Comparison of ENCODE assay signal across 26 cellular contexts in the genomic region with DNA sequence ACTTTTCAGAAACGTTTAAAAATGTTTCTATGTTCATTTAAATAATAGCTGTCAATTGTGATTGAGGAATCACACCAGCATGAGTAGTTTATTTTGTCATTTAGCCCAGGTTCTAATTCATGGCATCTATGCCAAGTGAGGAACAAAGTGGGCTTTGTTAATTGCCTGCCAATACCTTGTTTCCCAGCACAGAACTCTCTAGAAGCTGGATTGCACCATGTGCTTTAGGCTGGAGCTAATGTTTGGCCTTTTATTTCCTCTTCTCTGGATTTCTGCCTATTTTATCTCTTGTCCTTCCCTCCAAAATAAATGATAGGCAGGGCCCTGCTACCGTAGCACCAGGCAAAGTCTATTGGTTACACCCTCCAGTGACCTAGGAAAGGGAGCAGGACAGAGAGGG.
"Had no signal": no experiment of that assay in that cellular context is flagged by ENCODE, and none has a peak within 500 bp of the region (broad histone marks: within the 10 kb centered on the region; RNA-seq: fewer than 3 reads in every experiment).

No MANE protein-coding gene starts in this region.

- H3K27ac ChIP-seq: Peyer's patch, RWPE1, SJCRH30 had no signal

- H3K4me1 Mint-ChIP-seq: activated CD4-positive, alpha-beta T cell treated with anti-CD3 and anti-CD28 coated beads, Interleukin-2, amount 10 ng/mL, durations not matched to agents 24 days and 14 days; activated CD8-positive, alpha-beta memory T cell treated with anti-CD3 and anti-CD28 coated beads, Interleukin-2, amount 10 ng/mL, durations not matched to agents 7 days and 5 days had no signal

- ATAC-seq: activated CD8-positive, alpha-beta memory T cell treated with anti-CD3 and anti-CD28 coated beads, Interleukin-2, amount 10 ng/mL, durations not matched to agents 7 days and 5 days; SK-N-SH treated with all-trans-retinoic acid at 6 μM for 48 hours; WTC11 had no signal

- DNase-seq: activated CD4-positive, alpha-beta T cell treated with anti-CD3 and anti-CD28 coated beads for 1 hour; activated CD4-positive, alpha-beta T cell treated with anti-CD3 and anti-CD28 coated beads, Interleukin-2, amount 10 ng/mL, durations not matched to agents 24 days and 14 days; activated CD4-positive, alpha-beta T cell treated with anti-CD3 and anti-CD28 coated beads, Interleukin-2, amount 50 U/mL, for 48 hours; activated CD8-positive, alpha-beta memory T cell treated with anti-CD3 and anti-CD28 coated beads, Interleukin-2, amount 10 ng/mL, durations not matched to agents 7 days and 5 days; activated effector memory CD4-positive, alpha-beta T cell treated with anti-CD3 and anti-CD28 coated beads, Interleukin-2, amount 50 U/mL, for 16 hours; activated naive CD4-positive, alpha-beta T cell treated with anti-CD3 and anti-CD28 coated beads for 36 hours; activated T-cell treated with anti-CD3 and anti-CD28 coated beads, Interleukin-2, amount 50 U/mL, for 24 hours; cerebellar nuclear complex; KG1; NCI-H1048; NCI-H146; NCI-H187 treated with DMSO at 0.1 percent for 48 hours; NCI-H2081 treated with DMSO at 0.1 percent for 48 hours; NCI-H446; NCI-H524; NCI-H748 treated with DMSO at 0.1 percent for 48 hours; Peyer's patch; Right ventricle myocardium superior; SJCRH30; SW 1271; T-helper 9 cell had no signal

- H3K9me3 Mint-ChIP-seq: activated naive CD4-positive, alpha-beta T cell treated with anti-CD3 and anti-CD28 coated beads for 36 hours; activated T-cell treated with anti-CD3 and anti-CD28 coated beads, Interleukin-2, amount 50 U/mL, for 24 hours; T-helper 1 cell treated with Interleukin-12 subunit alpha and Interleukin-12 subunit beta and Interleukin-4 antibody, amounts not matched to agents 30 μg/mL and 1 μg/mL, for 36 hours had no signal

- H3K27ac Mint-ChIP-seq: activated CD4-positive, alpha-beta T cell treated with anti-CD3 and anti-CD28 coated beads, Interleukin-2, amount 10 ng/mL, durations not matched to agents 24 days and 14 days; activated CD8-positive, alpha-beta memory T cell treated with anti-CD3 and anti-CD28 coated beads, Interleukin-2, amount 10 ng/mL, durations not matched to agents 7 days and 5 days; activated naive CD4-positive, alpha-beta T cell treated with anti-CD3 and anti-CD28 coated beads for 36 hours; activated naive CD8-positive, alpha-beta T cell; activated T-cell treated with anti-CD3 and anti-CD28 coated beads, Interleukin-2, amount 50 U/mL, for 24 hours; T-helper 1 cell treated with Interleukin-12 subunit alpha and Interleukin-12 subunit beta and Interleukin-4 antibody, amounts not matched to agents 30 μg/mL and 1 μg/mL, for 36 hours; WTC11 had no signal

- H3K27me3 Mint-ChIP-seq: activated naive CD8-positive, alpha-beta T cell; activated T-cell treated with anti-CD3 and anti-CD28 coated beads, Interleukin-2, amount 50 U/mL, for 24 hours had no signal

- H3K4me3 ChIP-seq: Peyer's patch, SJCRH30 had no signal

- H3K27me3 ChIP-seq: Peyer's patch, SJCRH30 had no signal

- H3K36me3 ChIP-seq: Peyer's patch, SJCRH30 had no signal

- H3K4me1 ChIP-seq: Peyer's patch had no signal

- H3K36me3 Mint-ChIP-seq: activated CD8-positive, alpha-beta memory T cell treated with anti-CD3 and anti-CD28 coated beads, Interleukin-2, amount 10 ng/mL, durations not matched to agents 7 days and 5 days; activated naive CD8-positive, alpha-beta T cell had no signal

- H3K9me3 ChIP-seq: Peyer's patch, SJCRH30 had no signal

- H3K4me3 Mint-ChIP-seq: activated CD4-positive, alpha-beta T cell treated with anti-CD3 and anti-CD28 coated beads, Interleukin-2, amount 10 ng/mL, durations not matched to agents 24 days and 14 days; activated CD8-positive, alpha-beta memory T cell treated with anti-CD3 and anti-CD28 coated beads, Interleukin-2, amount 10 ng/mL, durations not matched to agents 7 days and 5 days; activated naive CD4-positive, alpha-beta T cell treated with anti-CD3 and anti-CD28 coated beads for 36 hours; activated naive CD8-positive, alpha-beta T cell; activated T-cell treated with anti-CD3 and anti-CD28 coated beads, Interleukin-2, amount 50 U/mL, for 24 hours; T-helper 1 cell treated with Interleukin-12 subunit alpha and Interleukin-12 subunit beta and Interleukin-4 antibody, amounts not matched to agents 30 μg/mL and 1 μg/mL, for 36 hours; WTC11 had no signal
